8 cellular contexts compared by ENCODE assay signal in genomic region chr6:52517502-52518278, GRCh38.
DNase-seq lines count a peak whose midpoint lies in the region; ATAC-seq lines count a peak whose summit lies in the region.

No MANE protein-coding gene starts in this region.

- peak; percentile 80 for ATAC-seq in HG02623 (IDR thresholded peaks at IDR 0.05; ENCODE audit: unreplicated experiment)

- no peak overlapping the region for H3K4me3 ChIP-seq in skin epidermis

- peak overlapping the region; percentile 3 to 89 (median 80) for H3K27ac ChIP-seq in skin epidermis

- DNase-seq in NOMO-1 treated with DMSO at 0.1 percent for 48 hours (lab: John Stamatoyannopoulos, UW; ENCODE audit: unreplicated experiment) = peak; percentile 15
- DNase-seq in NOMO-1 treated with dmso at 0.1 percent for 144 hours (lab: John Stamatoyannopoulos, UW; ENCODE audit: unreplicated experiment) = no peak
- peak; percentile 91 for DNase-seq in NCI-H226
- peak; percentile 97 for DNase-seq in astrocyte of the hippocampus (ENCODE audit: low read depth, low spot score)
- peak; percentile 78 for DNase-seq in iPS DF 4.7 (ENCODE audit: extremely low read depth, low spot score)
- no peak for DNase-seq in NCI-H524 treated with DMSO at 0.1 percent for 48 hours (lab: John Stamatoyannopoulos, UW)

Comparison
In these comparisons a context has a peak if more than half of its experiments do, and no peak if none do; other contexts are left out.
1. DNase-seq: peak in NOMO-1 treated with DMSO at 0.1 percent for 48 hours (single experiment), NCI-H226 (single experiment), astrocyte of the hippocampus (single experiment) and iPS DF 4.7 (single experiment); none in NOMO-1 treated with dmso at 0.1 percent for 144 hours (single experiment) and NCI-H524 treated with DMSO at 0.1 percent for 48 hours (single experiment).